18 cellular contexts compared by ENCODE assay signal in the genomic region with DNA sequence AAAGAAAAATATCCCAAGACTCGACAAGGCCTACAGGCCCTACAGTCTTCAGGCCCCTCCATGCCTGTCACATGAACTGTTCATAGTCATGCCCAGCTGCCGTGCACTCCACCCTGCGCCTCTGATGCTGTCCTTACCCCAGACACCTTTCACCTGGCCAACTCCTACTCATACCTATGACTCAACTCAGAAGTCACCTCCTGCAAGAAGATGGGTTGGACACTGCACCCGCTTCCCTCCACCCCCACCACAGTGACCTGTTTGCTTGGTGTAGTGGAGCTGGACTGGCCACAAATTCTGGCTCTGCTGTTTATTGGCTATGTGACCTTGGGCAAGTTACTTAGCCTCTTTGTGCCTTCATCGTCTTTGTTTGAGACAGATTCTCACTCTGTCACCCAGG.
"Had no signal": no experiment of that assay in that cellular context is flagged by ENCODE, and none has a peak within 500 bp of the region (broad histone marks: within the 10 kb centered on the region; RNA-seq: fewer than 3 reads in every experiment).

No MANE protein-coding gene starts in this region.

- ATAC-seq: heart right ventricle, left lobe of liver, natural killer cell, right cardiac atrium had no signal

- H3K27me3 ChIP-seq: colonic mucosa, ovary had no signal

- H3K9me3 ChIP-seq: colonic mucosa, heart right ventricle, ovary had no signal

- DNase-seq: colonic mucosa; dermis blood vessel endothelial cell; endodermal cell; erythroblast; heart right ventricle; hypothalamus; kidney glomerular epithelial cell; natural killer cell; ovary; right cardiac atrium; small intestine; stimulated activated CD4-positive, alpha-beta T cell treated with anti-CD3 and anti-CD28 coated beads, Interleukin-2, amount 100 ng/mL, for 48 hours; stimulated activated naive CD4-positive, alpha-beta T cell treated with Interleukin-2 at 50 U/mL for 16 hours had no signal

- H3K27ac ChIP-seq: colonic mucosa, heart right ventricle, ovary had no signal

- H3K36me3 ChIP-seq: colonic mucosa, heart right ventricle, ovary had no signal

- H3K4me3 ChIP-seq: colonic mucosa, ovary had no signal

- H3K4me1 ChIP-seq: colonic mucosa had no signal

- FAIRE-seq: endothelial cell of umbilical vein, frontal cortex, islet of Langerhans, small intestine, urothelium cell line had no signal
